ENCODE assay signal across 21 cellular contexts in genomic region chr6:3650341-3650958, GRCh38.
"Had no signal": no experiment of that assay in that cellular context is flagged by ENCODE, and none has a peak within 500 bp of the region (broad histone marks: within the 10 kb centered on the region; RNA-seq: fewer than 3 reads in every experiment).

No MANE protein-coding gene starts in this region.

- H3K4me1 Mint-ChIP-seq: activated naive CD4-positive, alpha-beta T cell treated with anti-CD3 and anti-CD28 coated beads, Interleukin-2, amount 50 U/mL, for 24 hours; central memory CD8-positive, alpha-beta T cell; WTC11 had no signal

- H2AFZ ChIP-seq: PC-9 had no signal

- H3K36me3 Mint-ChIP-seq: activated naive CD4-positive, alpha-beta T cell treated with anti-CD3 and anti-CD28 coated beads, Interleukin-2, amount 50 U/mL, for 24 hours; WTC11 had no signal

- H3K4me1 ChIP-seq: body of pancreas had no signal

- H3K27ac Mint-ChIP-seq: activated CD8-positive, alpha-beta T cell treated with anti-CD3 and anti-CD28 coated beads, Interleukin-2, amount 10 ng/mL, durations not matched to agents 7 days and 5 days; activated naive CD4-positive, alpha-beta T cell treated with anti-CD3 and anti-CD28 coated beads, Interleukin-2, amount 50 U/mL, for 24 hours; WTC11 had no signal

- H3K4me3 Mint-ChIP-seq: activated CD8-positive, alpha-beta T cell treated with anti-CD3 and anti-CD28 coated beads, Interleukin-2, amount 10 ng/mL, durations not matched to agents 7 days and 5 days; activated naive CD4-positive, alpha-beta T cell treated with anti-CD3 and anti-CD28 coated beads, Interleukin-2, amount 50 U/mL, for 24 hours; central memory CD8-positive, alpha-beta T cell; T-helper 1 cell treated with Interleukin-12 subunit alpha and Interleukin-12 subunit beta and Interleukin-4 antibody, amounts not matched to agents 30 μg/mL and 1 μg/mL, for 36 hours; WTC11 had no signal

- H3K4me3 ChIP-seq: body of pancreas, MG63, PC-9 had no signal

- ATAC-seq: activated CD8-positive, alpha-beta T cell treated with anti-CD3 and anti-CD28 coated beads, Interleukin-2, amount 10 ng/mL, durations not matched to agents 7 days and 5 days; body of pancreas; WTC11 had no signal

- H3K4me2 ChIP-seq: PC-9 had no signal

- H3K27ac ChIP-seq: body of pancreas, PC-9 had no signal

- H3K36me3 ChIP-seq: MG63 had no signal

- DNase-seq: activated CD4-positive, alpha-beta T cell treated with anti-CD3 and anti-CD28 coated beads for 48 hours; activated CD4-positive, alpha-beta T cell treated with anti-CD3 and anti-CD28 coated beads, Interleukin-2, amount 50 U/mL, for 4 hours; activated CD4-positive, CD25-positive, alpha-beta regulatory T cell treated with anti-CD3 and anti-CD28 coated beads, Interleukin-2, amount 50 U/mL, for 72 hours; activated CD8-positive, alpha-beta memory T cell treated with anti-CD3 and anti-CD28 coated beads, Interleukin-2, amount 50 U/mL, for 48 hours; activated CD8-positive, alpha-beta T cell treated with anti-CD3 and anti-CD28 coated beads, Interleukin-2, amount 10 ng/mL, durations not matched to agents 7 days and 5 days; activated T-cell treated with anti-CD3 and anti-CD28 coated beads, Interleukin-2, amount 50 U/mL, for 1 hour; aorta; body of pancreas; MG63; NCI-H1092 treated with DMSO at 0.1 percent for 48 hours; NCI-H1417 treated with DMSO at 0.1 percent for 48 hours; NCI-H1694 treated with DMSO at 0.1 percent for 48 hours; NCI-H510A treated with DMSO at 0.1 percent for 48 hours; NCI-H69; NK-92 treated with Interleukin-12 subunit alpha and Interleukin-12 subunit beta, amount 100 ng/mL, for 24 hours; PC-9; SHP77 treated with DMSO at 0.1 percent for 48 hours had no signal

- H3K27me3 ChIP-seq: body of pancreas, MG63 had no signal

- H3K9me3 Mint-ChIP-seq: activated naive CD4-positive, alpha-beta T cell treated with anti-CD3 and anti-CD28 coated beads, Interleukin-2, amount 50 U/mL, for 24 hours; central memory CD8-positive, alpha-beta T cell; T-helper 1 cell treated with Interleukin-12 subunit alpha and Interleukin-12 subunit beta and Interleukin-4 antibody, amounts not matched to agents 30 μg/mL and 1 μg/mL, for 36 hours; WTC11 had no signal

- H3K9me3 ChIP-seq: body of pancreas, MG63 had no signal
